In the genomic region with DNA sequence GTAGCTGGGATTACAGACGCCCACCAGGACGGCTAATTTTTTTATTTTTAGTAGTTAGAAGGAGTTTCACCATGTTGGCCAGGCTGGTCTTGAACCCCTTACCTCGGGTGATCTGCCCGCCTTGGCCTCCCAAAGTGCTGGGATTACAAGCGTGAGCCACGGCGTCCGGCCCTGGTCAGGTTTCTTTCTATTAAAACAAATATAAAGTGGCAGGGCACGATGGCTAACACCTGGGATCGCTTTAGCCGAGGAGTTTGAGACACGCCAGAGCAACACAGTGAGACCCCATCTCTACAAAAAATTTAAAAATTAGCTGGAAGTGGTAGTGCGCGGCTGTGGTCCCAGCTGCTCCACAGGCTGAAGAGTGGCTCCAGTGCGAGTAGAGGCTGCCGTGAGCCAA, we compare ENCODE assay signal across 8 cellular contexts. TPM values are rescaled to one million over a fixed set of nuclear protein-coding genes. Genes with fewer than 3 reads are reported as not detected.
A peak's percentile ranks its signal among the peaks of the same experiment; 100 is the strongest.
DNase-seq lines count a peak whose midpoint lies in the region; TF ChIP-seq lines count a peak whose summit lies in the region.

No MANE protein-coding gene starts in this region.

- H3K4me3 ChIP-seq in mesenchymal stem cell (ENCODE audit: insufficient read depth in 1 of 2, low read depth in 1 of 2, low read length in 2 of 2) (peak overlapping the region in 1 of 2 experiments; percentile 99), thymus (ENCODE audit: low read length) (no peak overlapping the region)

- H2AFZ ChIP-seq in mesenchymal stem cell (ENCODE audit: low read depth, low read length) = no peak overlapping the region

- H3K36me3 Mint-ChIP-seq in T-helper 1 cell treated with Interleukin-12 subunit alpha and Interleukin-12 subunit beta and Interleukin-4 antibody, amounts not matched to agents 30 μg/mL and 1 μg/mL, for 36 hours (ENCODE audit: low read depth) = peaks cover 5% of the 10 kb centered on the region
- H3K36me3 Mint-ChIP-seq in brain = peaks cover 13% of the 10 kb centered on the region

- WGBS in mesenchymal stem cell = 94% methylated on average over 14 of the region's 16 CpGs
- 94% methylated on average over 16 of the region's 16 CpGs for WGBS in thymus

- no peak overlapping the region for H3K23ac ChIP-seq in mesenchymal stem cell (ENCODE audit: low read length in 2 of 2)

- H3K9me3 ChIP-seq in mesenchymal stem cell (ENCODE audit: control insufficient read depth, low read length) = no peaks in the 10 kb centered on the region
- no peaks in the 10 kb centered on the region for H3K9me3 ChIP-seq in thymus (ENCODE audit: control insufficient read depth)

- H3K9ac ChIP-seq in mesenchymal stem cell (ENCODE audit: low read length) = peak overlapping the region; percentile 99

- no peak overlapping the region for H2BK120ac ChIP-seq in mesenchymal stem cell (ENCODE audit: low read depth, low read length)

- no peak overlapping the region for H2BK5ac ChIP-seq in mesenchymal stem cell (ENCODE audit: low read depth, low read length, poor library complexity, severe bottlenecking)

- H3K9me3 Mint-ChIP-seq in T-helper 1 cell treated with Interleukin-12 subunit alpha and Interleukin-12 subunit beta and Interleukin-4 antibody, amounts not matched to agents 30 μg/mL and 1 μg/mL, for 36 hours = no peaks in the 10 kb centered on the region
- peaks cover 0 to 4% (median 0%) of the 10 kb centered on the region in 5 experiments for H3K9me3 Mint-ChIP-seq in brain

- no peak overlapping the region for H4K91ac ChIP-seq in mesenchymal stem cell (ENCODE audit: low read length)

- TF ChIP-seq CTCF in brain (conservative IDR thresholded peaks at IDR 0.05) = no peak

- H3K36me3 ChIP-seq in mesenchymal stem cell (ENCODE audit: control insufficient read depth in 1 of 2, insufficient read depth in 2 of 2, low read depth in 1 of 2, low read length in 2 of 2) = peaks cover 11% of the 10 kb centered on the region in 2 experiments
- H3K36me3 ChIP-seq in thymus (ENCODE audit: control insufficient read depth, insufficient read depth) = peaks cover 10% of the 10 kb centered on the region

- no peak overlapping the region for H3K27ac Mint-ChIP-seq in T-helper 1 cell treated with Interleukin-12 subunit alpha and Interleukin-12 subunit beta and Interleukin-4 antibody, amounts not matched to agents 30 μg/mL and 1 μg/mL, for 36 hours
- peak overlapping the region in 3 of 5 experiments; percentile 53 to 99 (median 55) for H3K27ac Mint-ChIP-seq in brain

- H3K4me2 ChIP-seq in mesenchymal stem cell (ENCODE audit: low read length, poor library complexity, severe bottlenecking) = no peak overlapping the region

- H3K27ac ChIP-seq in mesenchymal stem cell (ENCODE audit: low read length, poor library complexity, severe bottlenecking) (no peak overlapping the region), thymus (ENCODE audit: low read depth) (peak overlapping the region; percentile 58)

- no peaks in the 10 kb centered on the region for H3K27me3 Mint-ChIP-seq in T-helper 1 cell treated with Interleukin-12 subunit alpha and Interleukin-12 subunit beta and Interleukin-4 antibody, amounts not matched to agents 30 μg/mL and 1 μg/mL, for 36 hours (ENCODE audit: low read depth)
- peaks cover 20% of the 10 kb centered on the region for H3K27me3 Mint-ChIP-seq in brain

- H3K4me3 Mint-ChIP-seq in T-helper 1 cell treated with Interleukin-12 subunit alpha and Interleukin-12 subunit beta and Interleukin-4 antibody, amounts not matched to agents 30 μg/mL and 1 μg/mL, for 36 hours = peak overlapping the region; percentile 28
- peak overlapping the region in 4 of 5 experiments; percentile 41 to 100 (median 52) for H3K4me3 Mint-ChIP-seq in brain

- no peak overlapping the region for H3K4ac ChIP-seq in mesenchymal stem cell (ENCODE audit: low read depth in 1 of 2, low read length in 2 of 2)

- no peak overlapping the region for H3K18ac ChIP-seq in mesenchymal stem cell (ENCODE audit: low read depth in 1 of 2, low read length in 2 of 2)

- no peak overlapping the region for H2BK15ac ChIP-seq in mesenchymal stem cell (ENCODE audit: low read depth, poor library complexity, severe bottlenecking)

- peaks cover 14% of the 10 kb centered on the region for H3K79me1 ChIP-seq in mesenchymal stem cell (replicated peaks; ENCODE audit: low read length, poor library complexity, severe bottlenecking)

- H3K27me3 ChIP-seq in mesenchymal stem cell (ENCODE audit: control insufficient read depth in 1 of 2, insufficient read depth in 1 of 2, low read length in 2 of 2) (no peaks in the 10 kb centered on the region), thymus (ENCODE audit: control insufficient read depth, insufficient read depth) (no peaks in the 10 kb centered on the region)

- no peak overlapping the region for H2BK12ac ChIP-seq in mesenchymal stem cell (ENCODE audit: low read length in 2 of 2)

- H4K8ac ChIP-seq in mesenchymal stem cell (ENCODE audit: low read length) = no peak overlapping the region

- H3K14ac ChIP-seq in mesenchymal stem cell (ENCODE audit: low read length in 2 of 2) = no peak overlapping the region

- H2AK5ac ChIP-seq in mesenchymal stem cell (ENCODE audit: low read length, severe bottlenecking) = no peak overlapping the region

- DNase-seq in T-helper 1 cell (no peak), mesenchymal stem cell (no peak), NCI-H446 treated with DMSO at 0.1 percent for 48 hours (lab: John Stamatoyannopoulos, UW) (no peak), iPS-NIHi7 (ENCODE audit: extremely low spot score) (no peak), HPDE6-E6E7 (ENCODE audit: extremely low spot score) (no peak)

- peaks cover 31% of the 10 kb centered on the region for H3K4me1 Mint-ChIP-seq in T-helper 1 cell treated with Interleukin-12 subunit alpha and Interleukin-12 subunit beta and Interleukin-4 antibody, amounts not matched to agents 30 μg/mL and 1 μg/mL, for 36 hours (ENCODE audit: low read depth)
- peaks cover 68% of the 10 kb centered on the region for H3K4me1 Mint-ChIP-seq in brain

- H3K4me1 ChIP-seq in mesenchymal stem cell (ENCODE audit: control insufficient read depth, insufficient read depth, low read depth, low read length) (peaks cover 18% of the 10 kb centered on the region), thymus (ENCODE audit: control insufficient read depth, insufficient read depth, low read length) (peaks cover 20% of the 10 kb centered on the region)

RNA-seq across cellular contexts. Expression of a gene that starts 1.5 kb away (rescaled TPM):
- 96.6 TPM for polyA plus RNA-seq in brain (ENCODE audit: insufficient read depth, low read depth, low replicate concordance)
- 33.3 TPM for polyA plus RNA-seq in mesenchymal stem cell (2013, experiment 1 of 2)
- 33.3 TPM for polyA plus RNA-seq in mesenchymal stem cell (2013, experiment 2 of 2)
- 48.0 TPM for polyA plus RNA-seq in thymus

RNA-seq across cellular contexts. Expression of a gene that starts 3.5 kb away (rescaled TPM):
- polyA plus RNA-seq in brain (ENCODE audit: insufficient read depth, low read depth, low replicate concordance) = 89.3 TPM
- 5.5 TPM for polyA plus RNA-seq in mesenchymal stem cell (2013, experiment 1 of 2)
- 5.0 TPM for polyA plus RNA-seq in mesenchymal stem cell (2013, experiment 2 of 2)
- 20.9 TPM for polyA plus RNA-seq in thymus

RNA-seq across cellular contexts. Expression of a gene that starts 34.3 kb away (rescaled TPM):
- polyA plus RNA-seq in brain (ENCODE audit: insufficient read depth, low read depth, low replicate concordance) = 431 TPM
- 141 TPM for polyA plus RNA-seq in mesenchymal stem cell (2013, experiment 1 of 2)
- polyA plus RNA-seq in mesenchymal stem cell (2013, experiment 2 of 2) = 146 TPM
- polyA plus RNA-seq in thymus = 125 TPM

RNA-seq across cellular contexts. Expression of a gene that starts 49.8 kb away (rescaled TPM):
- polyA plus RNA-seq in brain (ENCODE audit: insufficient read depth, low read depth, low replicate concordance) = 106 TPM
- polyA plus RNA-seq in mesenchymal stem cell (2013, experiment 1 of 2) = 89.2 TPM
- 87.9 TPM for polyA plus RNA-seq in mesenchymal stem cell (2013, experiment 2 of 2)
- 26.5 TPM for polyA plus RNA-seq in thymus

RNA-seq across cellular contexts. Expression of a gene that starts 50.8 kb away (rescaled TPM):
- polyA plus RNA-seq in brain (ENCODE audit: insufficient read depth, low read depth, low replicate concordance) = 16.4 TPM
- polyA plus RNA-seq in mesenchymal stem cell (2013, experiment 1 of 2) = 46.8 TPM
- 44.2 TPM for polyA plus RNA-seq in mesenchymal stem cell (2013, experiment 2 of 2)
- polyA plus RNA-seq in thymus = 85.3 TPM
